ENCODE assay signal across 1 cellular context in the genomic region with DNA sequence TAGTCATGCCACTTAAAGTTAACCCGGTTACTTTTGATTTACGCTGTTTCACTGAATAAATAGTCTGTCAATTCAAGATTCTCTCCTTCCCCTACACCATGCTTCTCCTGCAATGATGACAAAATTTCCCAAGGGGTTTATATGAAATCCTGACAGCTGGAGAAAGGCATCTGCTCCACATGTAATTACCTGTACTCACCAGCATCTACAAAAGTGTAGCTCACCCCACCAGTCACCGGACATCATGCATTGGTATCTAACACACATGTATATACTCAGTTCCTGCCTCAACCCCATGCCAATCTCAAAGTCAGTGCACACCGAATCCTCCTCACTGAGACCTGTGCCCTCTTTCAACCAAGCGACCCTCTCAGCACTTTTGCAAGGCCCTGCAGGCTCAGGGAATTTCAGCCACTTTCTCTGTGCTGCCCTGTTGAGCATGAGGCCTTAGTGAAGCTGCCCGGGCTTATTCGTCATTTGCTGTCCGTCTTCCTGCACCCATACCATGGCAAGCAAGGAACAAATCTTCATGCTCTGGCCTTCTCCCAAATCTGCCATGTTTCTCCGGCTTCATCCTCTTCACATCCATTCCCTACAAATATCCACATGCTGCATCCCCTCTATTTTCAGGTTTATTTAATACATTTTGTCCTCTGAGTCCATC.
TF ChIP-seq lines count a peak whose summit lies in the region.

No MANE protein-coding gene starts in this region.

TF ChIP-seq in H1, 55 proteins besides CTCF, POLR2A, EP300 and RAD21:
- TF ChIP-seq HDAC2 (IDR thresholded peaks at IDR 0.05; ENCODE audit: borderline replicate concordance in 1 of 2, low read depth in 2 of 2, low read length in 2 of 2) (no peak), ASH2L (IDR thresholded peaks at IDR 0.05; ENCODE audit: low read length) (no peak), SIX5 (IDR thresholded peaks at IDR 0.05; ENCODE audit: low read depth, low read length) (no peak), RFX5 (IDR thresholded peaks at IDR 0.05; ENCODE audit: borderline replicate concordance, low read depth, low read length) (no peak), CREB1 (IDR thresholded peaks at IDR 0.05) (no peak), KDM5A (IDR thresholded peaks at IDR 0.05; ENCODE audit: low read length) (no peak)
